ENCODE assay signal across 8 cellular contexts in genomic region chr2:149037851-149038250, GRCh38. TPM values are rescaled to one million over a fixed set of nuclear protein-coding genes. Genes with fewer than 3 reads are reported as not detected.
DNase-seq lines count a peak whose midpoint lies in the region; ATAC-seq and TF ChIP-seq lines count a peak whose summit lies in the region.

No MANE protein-coding gene starts in this region.

- H3K9me3 Mint-ChIP-seq in activated T-cell treated with anti-CD3 and anti-CD28 coated beads, Interleukin-2, amount 50 U/mL, for 4 hours: no peaks in the 10 kb centered on the region
- H3K9me3 Mint-ChIP-seq in activated T-helper 17 cell treated with anti-CD3 and anti-CD28 coated beads, Interleukin-2, amount 50 U/mL, for 72 hours: no peaks in the 10 kb centered on the region

- H3K27ac ChIP-seq in upper lobe of right lung: no peak overlapping the region

- H3K4me3 ChIP-seq in kidney epithelial cell (ENCODE audit: low read depth, low read length) (no peak overlapping the region), upper lobe of right lung (no peak overlapping the region)

- no peaks in the 10 kb centered on the region for H3K36me3 Mint-ChIP-seq in activated T-cell treated with anti-CD3 and anti-CD28 coated beads, Interleukin-2, amount 50 U/mL, for 4 hours (ENCODE audit: insufficient read depth)
- H3K36me3 Mint-ChIP-seq in activated T-helper 17 cell treated with anti-CD3 and anti-CD28 coated beads, Interleukin-2, amount 50 U/mL, for 72 hours (ENCODE audit: low read depth): no peaks in the 10 kb centered on the region

- no peak overlapping the region for H3K27ac Mint-ChIP-seq in activated T-helper 17 cell treated with anti-CD3 and anti-CD28 coated beads, Interleukin-2, amount 50 U/mL, for 72 hours

- peaks cover 5% of the 10 kb centered on the region for H3K27me3 ChIP-seq in kidney epithelial cell (ENCODE audit: control insufficient read depth, insufficient read depth, low read length)
- peaks cover 27% of the 10 kb centered on the region for H3K27me3 ChIP-seq in upper lobe of right lung

- no peaks in the 10 kb centered on the region for H3K36me3 ChIP-seq in kidney epithelial cell (ENCODE audit: control insufficient read depth, insufficient read depth, low read length)
- no peaks in the 10 kb centered on the region for H3K36me3 ChIP-seq in upper lobe of right lung

- H3K9me3 ChIP-seq in upper lobe of right lung: no peaks in the 10 kb centered on the region

- TF ChIP-seq CTCF in kidney epithelial cell (IDR thresholded peaks at IDR 0.05; ENCODE audit: insufficient read depth, low read length, poor library complexity, severe bottlenecking) (peak; percentile 27), upper lobe of right lung (IDR thresholded peaks at IDR 0.05) (peak; percentile 5)

- H3K4me1 Mint-ChIP-seq in activated T-cell treated with anti-CD3 and anti-CD28 coated beads, Interleukin-2, amount 50 U/mL, for 4 hours (ENCODE audit: low read depth): peaks cover 7% of the 10 kb centered on the region
- H3K4me1 Mint-ChIP-seq in activated T-helper 17 cell treated with anti-CD3 and anti-CD28 coated beads, Interleukin-2, amount 50 U/mL, for 72 hours: no peaks in the 10 kb centered on the region

- intact Hi-C loops in upper lobe of right lung (cut with DNase I): no loop called here

- DNase-seq in activated T-cell treated with anti-CD3 and anti-CD28 coated beads, Interleukin-2, amount 50 U/mL, for 4 hours: no peak
- no peak for DNase-seq in activated T-cell treated with anti-CD3 and anti-CD28 coated beads for 4 hours
- DNase-seq in kidney epithelial cell (ENCODE audit: low read depth): peak; percentile 14
- no peak for DNase-seq in upper lobe of right lung
- DNase-seq in GDM1 (lab: John Stamatoyannopoulos, UW): no peak

- no peak for ATAC-seq in activated T-cell treated with anti-CD3 and anti-CD28 coated beads, Interleukin-2, amount 50 U/mL, for 4 hours
- no peak for ATAC-seq in activated T-helper 17 cell treated with anti-CD3 and anti-CD28 coated beads, Interleukin-2, amount 50 U/mL, for 72 hours (replicated peaks)
- ATAC-seq in upper lobe of right lung (peak; percentile 54), HG03457 (IDR thresholded peaks at IDR 0.05; ENCODE audit: unreplicated experiment) (no peak), HG03442 (IDR thresholded peaks at IDR 0.05; ENCODE audit: unreplicated experiment) (no peak)

- H3K4me1 ChIP-seq in upper lobe of right lung: no peaks in the 10 kb centered on the region

- H3K27me3 Mint-ChIP-seq in activated T-cell treated with anti-CD3 and anti-CD28 coated beads, Interleukin-2, amount 50 U/mL, for 4 hours (ENCODE audit: low read depth): peaks cover 52% of the 10 kb centered on the region
- H3K27me3 Mint-ChIP-seq in activated T-helper 17 cell treated with anti-CD3 and anti-CD28 coated beads, Interleukin-2, amount 50 U/mL, for 72 hours: peaks cover 39% of the 10 kb centered on the region

- H3K4me3 Mint-ChIP-seq in activated T-cell treated with anti-CD3 and anti-CD28 coated beads, Interleukin-2, amount 50 U/mL, for 4 hours: peak overlapping the region; percentile 48
- H3K4me3 Mint-ChIP-seq in activated T-helper 17 cell treated with anti-CD3 and anti-CD28 coated beads, Interleukin-2, amount 50 U/mL, for 72 hours: peak overlapping the region; percentile 23

RNA-seq across cellular contexts. Expression of gene LYPD6B, which starts 0.6 kb away (rescaled TPM):
- total RNA-seq in activated T-cell treated with anti-CD3 and anti-CD28 coated beads, Interleukin-2, amount 50 U/mL, for 4 hours: not detected
- not detected for total RNA-seq in activated T-helper 17 cell treated with anti-CD3 and anti-CD28 coated beads, Interleukin-2, amount 50 U/mL, for 72 hours
- total RNA-seq in kidney epithelial cell (1.2 and 5.3 TPM in 2 replicates), upper lobe of right lung (0.78 TPM)
